Comparison of ENCODE assay signal across 10 cellular contexts in the genomic region with DNA sequence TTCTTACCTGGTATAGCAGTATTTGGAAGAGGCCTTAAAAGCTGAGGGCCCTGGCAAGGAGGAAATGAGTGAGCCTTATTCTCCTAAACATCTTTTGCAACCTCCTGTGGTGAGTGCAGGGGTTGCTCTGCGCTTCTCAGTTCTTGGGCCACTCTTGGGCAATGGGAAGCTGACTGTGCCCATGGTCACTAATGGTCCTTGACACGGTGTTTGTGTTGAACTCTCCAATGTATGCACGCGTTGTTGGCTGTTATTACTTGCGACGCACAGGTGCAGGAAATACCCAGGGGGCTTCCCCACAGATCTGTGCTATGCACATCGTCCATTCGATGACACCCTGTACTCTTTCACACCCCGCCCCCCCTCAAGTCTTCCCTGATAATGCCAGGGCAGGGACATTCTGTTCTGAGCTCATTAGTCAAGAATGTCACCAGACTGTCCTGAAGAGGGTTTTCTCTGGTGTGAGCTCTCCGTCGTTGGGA.
A peak's percentile ranks its signal among the peaks of the same experiment; 100 is the strongest.
DNase-seq lines count a peak whose midpoint lies in the region; ATAC-seq and TF ChIP-seq lines count a peak whose summit lies in the region.
"Had no signal": no experiment of that assay in that cellular context is flagged by ENCODE, and none has a peak within 500 bp of the region (broad histone marks: within the 10 kb centered on the region; RNA-seq: fewer than 3 reads in every experiment).

No MANE protein-coding gene starts in this region.

- H3K9me3 Mint-ChIP-seq in MCF 10A (ENCODE audit: unreplicated experiment): peaks cover 10% of the 10 kb centered on the region
- no peaks in the 10 kb centered on the region for H3K9me3 Mint-ChIP-seq in activated naive CD8-positive, alpha-beta T cell treated with anti-CD3 and anti-CD28 coated beads for 36 hours

- intact Hi-C loops in MCF 10A (cut with micrococcal nuclease): loop anchor here (5.0 kb wide), 1 partner anchor 72 kb away; no protein-coding TSS in a partner anchor
- intact Hi-C loops in mammary epithelial cell (cut with micrococcal nuclease): no loop called here
- intact Hi-C loops in upper lobe of right lung (cut with DNase I): no loop called here
- intact Hi-C loops in gastrocnemius medialis (cut with DNase I; ENCODE audit: low total_unique reads): no loop called here

- H3K36me3 ChIP-seq in mammary epithelial cell (ENCODE audit: insufficient read depth, low read length) (no peaks in the 10 kb centered on the region), upper lobe of right lung (no peaks in the 10 kb centered on the region), gastrocnemius medialis (no peaks in the 10 kb centered on the region)

- no peak overlapping the region for H3K9ac ChIP-seq in mammary epithelial cell (ENCODE audit: insufficient read depth, low read length)

- no peak overlapping the region for H3K27ac Mint-ChIP-seq in MCF 10A (ENCODE audit: low read depth, unreplicated experiment)
- H3K27ac Mint-ChIP-seq in activated naive CD8-positive, alpha-beta T cell treated with anti-CD3 and anti-CD28 coated beads for 36 hours: no peak overlapping the region
- H3K27ac Mint-ChIP-seq: natural killer cell had no signal

- H3K36me3 Mint-ChIP-seq in MCF 10A (ENCODE audit: insufficient read depth, unreplicated experiment): no peaks in the 10 kb centered on the region
- H3K36me3 Mint-ChIP-seq in activated naive CD8-positive, alpha-beta T cell treated with anti-CD3 and anti-CD28 coated beads for 36 hours: no peaks in the 10 kb centered on the region
- H3K36me3 Mint-ChIP-seq: natural killer cell had no signal

- CTCF ChIA-PET in MCF 10A (lab: Yijun Ruan, JAX): interaction anchor here (0.5 to 1.1 kb wide), 7 partner anchors 10 to 235 kb away, joined by 3 to 6 read pairs (median 4); no protein-coding TSS in a partner anchor
- CTCF ChIA-PET in mammary epithelial cell (lab: Charles Lee; ENCODE audit: low non-redundant PET): no interaction called here

- TF ChIP-seq CTCF in MCF 10A (IDR thresholded peaks at IDR 0.05; ENCODE audit: unreplicated experiment) (no peak), mammary epithelial cell (conservative IDR thresholded peaks at IDR 0.05 in 1 of 2, IDR thresholded peaks at IDR 0.05 in 1 of 2; ENCODE audit: extremely low read depth in 1 of 2, insufficient read depth in 1 of 2, low read depth in 1 of 2, low read length in 2 of 2) (no peak), upper lobe of right lung (IDR thresholded peaks at IDR 0.05) (peak; percentile 15), gastrocnemius medialis (IDR thresholded peaks at IDR 0.05 in 4 of 5, conservative IDR thresholded peaks at IDR 0.05 in 1 of 5) (no peak)

- no peak for TF ChIP-seq POLR2A in gastrocnemius medialis (IDR thresholded peaks at IDR 0.05)

- no peaks in the 10 kb centered on the region for H3K79me2 ChIP-seq in mammary epithelial cell (ENCODE audit: insufficient read depth, low read length)

- in situ Hi-C loops in mammary epithelial cell (cut with MboI; ENCODE audit: low sequenced_read_pairs in 2 of 2) (no loop called here), gastrocnemius medialis (cut with MboI; ENCODE audit: low sequenced_read_pairs in 4 of 4) (no loop called here)

- H3K4me1 ChIP-seq in mammary epithelial cell (ENCODE audit: insufficient read depth, low read length) (peaks cover 12% of the 10 kb centered on the region), upper lobe of right lung (no peaks in the 10 kb centered on the region), gastrocnemius medialis (no peaks in the 10 kb centered on the region)

- H4K20me1 ChIP-seq in mammary epithelial cell (ENCODE audit: insufficient read depth, low read length): no peaks in the 10 kb centered on the region

- no peaks in the 10 kb centered on the region for H3K27me3 ChIP-seq in mammary epithelial cell (ENCODE audit: insufficient read depth, low read length)
- no peaks in the 10 kb centered on the region for H3K27me3 ChIP-seq in upper lobe of right lung
- H3K27me3 ChIP-seq in gastrocnemius medialis: no peaks in the 10 kb centered on the region

- no peak overlapping the region for H3K27ac ChIP-seq in mammary epithelial cell (ENCODE audit: insufficient read depth, low read depth, low read length)
- H3K27ac ChIP-seq in upper lobe of right lung: no peak overlapping the region
- H3K27ac ChIP-seq in gastrocnemius medialis: no peak overlapping the region

- H3K9me3 ChIP-seq in mammary epithelial cell (replicated peaks; ENCODE audit: insufficient read depth, low read length): no peaks in the 10 kb centered on the region
- H3K9me3 ChIP-seq in upper lobe of right lung: no peaks in the 10 kb centered on the region
- H3K9me3 ChIP-seq in gastrocnemius medialis: no peaks in the 10 kb centered on the region

- peak; percentile 76 for ATAC-seq in HG02852 (IDR thresholded peaks at IDR 0.05; ENCODE audit: unreplicated experiment)
- peak; percentile 94 for ATAC-seq in upper lobe of right lung
- ATAC-seq in gastrocnemius medialis: no peak

- BruUV-seq in MCF 10A (replicated peaks; lab: Mats Ljungman, UMichigan): no TSS peak
- BruUV-seq in mammary epithelial cell (replicated peaks; lab: Mats Ljungman, UMichigan): no TSS peak

- no peaks in the 10 kb centered on the region for H3K27me3 Mint-ChIP-seq in MCF 10A (ENCODE audit: insufficient read depth, unreplicated experiment)
- H3K27me3 Mint-ChIP-seq in activated naive CD8-positive, alpha-beta T cell treated with anti-CD3 and anti-CD28 coated beads for 36 hours: peaks cover 11% of the 10 kb centered on the region

- peak; percentile 93 for DNase-seq in MCF 10A (ENCODE audit: unreplicated experiment)
- no peak for DNase-seq in mammary epithelial cell
- DNase-seq in NOMO-1 treated with dmso at 0.1 percent for 144 hours (lab: John Stamatoyannopoulos, UW; ENCODE audit: unreplicated experiment): peak; percentile 63
- no peak for DNase-seq in upper lobe of right lung
- no peak for DNase-seq in GM19240 (ENCODE audit: insufficient read length, low spot score)
- no peak for DNase-seq in gastrocnemius medialis
- DNase-seq in activated naive CD8-positive, alpha-beta T cell treated with anti-CD3 and anti-CD28 coated beads for 36 hours: no peak
- DNase-seq: activated T-cell treated with anti-CD3 and anti-CD28 coated beads, Interleukin-2, amount 50 U/mL, for 48 hours; natural killer cell had no signal

- no peak overlapping the region for H3K4me2 ChIP-seq in mammary epithelial cell (ENCODE audit: insufficient read depth, low read depth, low read length)

- POLR2A ChIA-PET in MCF 10A (lab: Yijun Ruan, JAX): interaction anchor here (0.5 to 1.0 kb wide), 4 partner anchors 10 to 166 kb away, joined by 3 to 5 read pairs (median 4); no protein-coding TSS in a partner anchor

- no peak overlapping the region for H3K4me3 ChIP-seq in mammary epithelial cell (replicated peaks in 1 of 3; ENCODE audit: insufficient read depth in 1 of 3, low read depth in 2 of 3, low read length in 3 of 3)
- H3K4me3 ChIP-seq in upper lobe of right lung: no peak overlapping the region
- no peak overlapping the region for H3K4me3 ChIP-seq in gastrocnemius medialis

- H2AFZ ChIP-seq in mammary epithelial cell (ENCODE audit: low read depth, low read length): no peak overlapping the region

- 79% methylated on average over 11 of the region's 11 CpGs for WGBS in mammary epithelial cell (ENCODE audit: low coverage, missing lambda C conversion rate)

- no peak overlapping the region for H3K4me3 Mint-ChIP-seq in MCF 10A (ENCODE audit: unreplicated experiment)
- no peak overlapping the region for H3K4me3 Mint-ChIP-seq in activated naive CD8-positive, alpha-beta T cell treated with anti-CD3 and anti-CD28 coated beads for 36 hours
- H3K4me3 Mint-ChIP-seq: natural killer cell had no signal

- dilution Hi-C loops in mammary epithelial cell (cut with HindIII; ENCODE audit: low sequenced_read_pairs): no loop called here

- H3K4me1 Mint-ChIP-seq in MCF 10A (ENCODE audit: insufficient read depth, unreplicated experiment): peaks cover 12% of the 10 kb centered on the region
- H3K4me1 Mint-ChIP-seq in activated naive CD8-positive, alpha-beta T cell treated with anti-CD3 and anti-CD28 coated beads for 36 hours: no peaks in the 10 kb centered on the region
- H3K4me1 Mint-ChIP-seq: natural killer cell had no signal

Comparison
In these comparisons a context has a peak if more than half of its experiments do, and no peak if none do; other contexts are left out.
1. DNase-seq: peak in MCF 10A (single experiment) and NOMO-1 treated with dmso at 0.1 percent for 144 hours (single experiment); none in mammary epithelial cell (single experiment), upper lobe of right lung (single experiment), GM19240 (single experiment), gastrocnemius medialis (0 of 2) and activated naive CD8-positive, alpha-beta T cell treated with anti-CD3 and anti-CD28 coated beads for 36 hours (single experiment).
2. ATAC-seq: peak in HG02852 (single experiment) and upper lobe of right lung (single experiment); none in gastrocnemius medialis (0 of 2).